8 cellular contexts compared by ENCODE assay signal in the genomic region with DNA sequence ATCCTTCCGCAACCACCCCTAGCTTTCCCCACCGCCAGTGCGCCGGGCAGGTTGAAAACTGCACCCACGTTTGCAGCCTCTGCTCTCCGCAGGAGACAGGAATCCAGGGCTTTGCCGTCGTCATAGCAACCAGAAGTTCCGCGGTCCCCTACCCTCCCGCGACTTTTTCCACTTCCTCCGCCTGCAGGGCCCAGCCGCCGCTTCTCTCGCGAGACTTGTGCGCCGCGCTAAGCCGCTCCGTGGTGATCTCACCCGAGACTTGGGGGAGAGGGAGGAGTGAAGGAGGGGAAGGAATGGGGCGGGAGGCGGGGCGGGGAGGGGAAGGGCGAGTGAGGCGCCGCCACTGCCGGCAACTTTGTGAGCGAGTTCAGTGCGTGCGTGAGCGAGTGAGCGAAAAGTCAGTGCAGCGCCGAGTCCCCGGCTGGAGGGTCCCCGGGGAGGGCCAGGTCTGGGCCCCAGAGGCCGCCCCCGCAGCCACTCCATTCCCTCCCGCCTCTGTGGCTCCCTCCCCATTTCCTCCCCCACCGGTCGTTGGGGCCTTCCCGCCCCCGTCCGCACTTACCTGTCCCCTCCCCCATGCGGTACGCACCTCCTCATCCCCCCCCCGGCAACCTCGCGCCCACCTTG. TPM values are rescaled to one million over a fixed set of nuclear protein-coding genes. Genes with fewer than 3 reads are reported as not detected.
DNase-seq lines count a peak whose midpoint lies in the region; ATAC-seq and TF ChIP-seq lines count a peak whose summit lies in the region.

A gene (plus strand): TSS at position 370 of the 627 bp plus-strand sequence.

- H3K4me1 ChIP-seq in right atrium auricular region (peaks cover 0 to 5% of the 10 kb centered on the region in 2 donors), uterus (no peaks in the 10 kb centered on the region)

- H3K9me3 ChIP-seq in right atrium auricular region: no peaks in the 10 kb centered on the region
- no peaks in the 10 kb centered on the region for H3K9me3 ChIP-seq in uterus

- peak within 1 kb of the TSS; percentile 90 to 93 for H3K27ac ChIP-seq in right atrium auricular region
- peak within 1 kb of the TSS; percentile 91 to 98 for H3K27ac ChIP-seq in uterus

- TF ChIP-seq POLR2A in uterus (IDR thresholded peaks at IDR 0.05): peak; percentile 83 to 87

- H3K4me3 ChIP-seq in right atrium auricular region: peak within 1 kb of the TSS; percentile 65 to 93
- peak within 1 kb of the TSS; percentile 65 to 88 for H3K4me3 ChIP-seq in uterus

- intact Hi-C loops in T-helper 2 cell treated with Interferon-gamma antibody and Interleukin-4, amounts not matched to agents 100 ng/mL and 5 ng/mL, for 36 hours (cut with micrococcal nuclease): loop anchor here (1.0 to 10.0 kb wide), 8 partner anchors 73 to 665 kb away; no protein-coding TSS in a partner anchor
- intact Hi-C loops in uterus (cut with DNase I; ENCODE audit: low total_unique reads): no loop called here

- ATAC-seq in GM18499 (IDR thresholded peaks at IDR 0.05; ENCODE audit: insufficient read depth, unreplicated experiment) (peak; percentile 54), HG02943 (IDR thresholded peaks at IDR 0.05; ENCODE audit: low read depth, unreplicated experiment) (peak; percentile 79)

- TF ChIP-seq CTCF in right atrium auricular region (IDR thresholded peaks at IDR 0.05) (no peak), uterus (IDR thresholded peaks at IDR 0.05) (no peak)

- DNase-seq in NCI-H187 treated with DMSO at 0.1 percent for 48 hours (lab: John Stamatoyannopoulos, UW): peak; percentile 92
- DNase-seq in anterior cingulate cortex (lab: John Stamatoyannopoulos, UW): peak; percentile 78 to 98 (median 94)
- DNase-seq in right atrium auricular region (ENCODE audit: low spot score): peak; percentile 97
- peak; percentile 94 for DNase-seq in pulmonary artery endothelial cell (ENCODE audit: low read depth, low spot score)
- DNase-seq in uterus: peak; percentile 97 to 98

- H3K27me3 ChIP-seq in right atrium auricular region (no peaks in the 10 kb centered on the region), uterus (no peaks in the 10 kb centered on the region)

- H3K36me3 ChIP-seq in right atrium auricular region (no peaks in the 10 kb centered on the region), uterus (no peaks in the 10 kb centered on the region)

RNA-seq across cellular contexts. Expression of the gene that starts here (rescaled TPM):
- total RNA-seq in T-helper 2 cell treated with Interferon-gamma antibody and Interleukin-4, amounts not matched to agents 100 ng/mL and 5 ng/mL, for 36 hours: 55.9 and 57.9 TPM in 2 replicates
- total RNA-seq in right atrium auricular region (1 to 10 TPM; 5.6 to 9.6 TPM), pulmonary artery endothelial cell (9.1 and 11.2 TPM in 2 replicates), uterus (10 to 100 TPM in 3 of 4 donors, 1 to 10 TPM in 1; 8.2 to 78.6 (median 29.3) TPM)

Comparison
In these comparisons a context has a peak if more than half of its experiments do, and no peak if none do; other contexts are left out.
1. Peak in every context shown above with its lines: DNase-seq, ATAC-seq, H3K4me3 ChIP-seq and H3K27ac ChIP-seq.